Comparison of ENCODE assay signal across 13 cellular contexts in the genomic region with DNA sequence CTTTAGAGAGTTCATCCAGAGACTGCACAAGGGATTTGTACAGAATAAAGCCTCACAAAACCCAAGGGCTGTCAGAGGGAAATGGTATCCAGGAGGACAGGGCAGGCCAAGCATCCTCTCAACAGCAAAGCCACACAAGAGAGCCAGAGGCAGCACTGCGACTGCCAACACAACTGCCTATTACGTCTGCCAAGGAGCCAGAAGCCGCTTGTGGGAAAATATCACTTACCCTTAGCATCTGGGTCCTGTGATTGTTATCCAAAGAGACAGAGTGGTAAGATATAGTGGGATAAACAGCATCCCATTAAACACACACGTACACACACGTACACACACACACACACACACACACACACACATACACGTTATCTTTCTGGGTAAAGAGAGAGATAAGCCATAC.
DNase-seq lines count a peak whose midpoint lies in the region; TF ChIP-seq lines count a peak whose summit lies in the region.
"Had no signal": no experiment of that assay in that cellular context is flagged by ENCODE, and none has a peak within 500 bp of the region (broad histone marks: within the 10 kb centered on the region; RNA-seq: fewer than 3 reads in every experiment).

No MANE protein-coding gene starts in this region.

- H3K27me3 ChIP-seq in layer of hippocampus (ENCODE audit: control insufficient read depth, insufficient read depth, low read length) (no peaks in the 10 kb centered on the region), thyroid gland (no peaks in the 10 kb centered on the region)
- H3K27me3 ChIP-seq: foreskin keratinocyte, upper lobe of right lung had no signal

- DNase-seq in NCI-H82 (lab: John Stamatoyannopoulos, UW): peak; percentile 37
- DNase-seq in NCI-H82 treated with DMSO at 0.1 percent for 48 hours (lab: John Stamatoyannopoulos, UW; ENCODE audit: unreplicated experiment): no peak
- DNase-seq in anterior cingulate cortex (lab: John Stamatoyannopoulos, UW): peak in 42 of 58 donors; percentile 1 to 77 (median 24)
- DNase-seq in thyroid gland: peak; percentile 5 to 33
- DNase-seq in HCEC 1CT: no peak
- DNase-seq in RKO (ENCODE audit: low spot score): no peak
- DNase-seq in SIG-M5 treated with dmso at 0.1 percent for 504 hours (lab: John Stamatoyannopoulos, UW; ENCODE audit: unreplicated experiment): no peak
- DNase-seq: foreskin keratinocyte; NCI-H345; RPMI8226; stimulated activated CD4-positive, alpha-beta T cell treated with anti-CD3 and anti-CD28 coated beads, Interleukin-15, amount 100 ng/mL, for 24 hours; upper lobe of right lung had no signal

- no peak overlapping the region for H3K4me3 ChIP-seq in thyroid gland (replicated peaks in 1 of 3)
- H3K4me3 ChIP-seq: upper lobe of right lung had no signal

- 78 to 85% methylated on average over 6 of the region's 6 CpGs for WGBS in thyroid gland, 2 donors

- no peaks in the 10 kb centered on the region for H3K36me3 ChIP-seq in thyroid gland
- H3K36me3 ChIP-seq: upper lobe of right lung had no signal

- H3K4me1 ChIP-seq in thyroid gland: peaks cover 0 to 7% of the 10 kb centered on the region in 2 donors
- H3K4me1 ChIP-seq: foreskin keratinocyte had no signal

- peak overlapping the region; percentile 35 for H3K27ac ChIP-seq in layer of hippocampus (ENCODE audit: low read depth, low read length)
- H3K27ac ChIP-seq in thyroid gland: no peak overlapping the region
- H3K27ac ChIP-seq: foreskin keratinocyte, upper lobe of right lung had no signal

- TF ChIP-seq CTCF in thyroid gland (IDR thresholded peaks at IDR 0.05): no peak

- no peaks in the 10 kb centered on the region for H3K9me3 ChIP-seq in thyroid gland
- H3K9me3 ChIP-seq: upper lobe of right lung had no signal

- TF ChIP-seq POLR2A in thyroid gland (IDR thresholded peaks at IDR 0.05): no peak

- intact Hi-C loops in thyroid gland (cut with DNase I): no loop called here

Comparison
In these comparisons a context has a peak if more than half of its experiments do, and no peak if none do; other contexts are left out.
1. DNase-seq: peak in NCI-H82 (single experiment), anterior cingulate cortex (42 of 58) and thyroid gland (2 of 2); none in NCI-H82 treated with DMSO at 0.1 percent for 48 hours (single experiment), HCEC 1CT (single experiment), RKO (single experiment) and SIG-M5 treated with dmso at 0.1 percent for 504 hours (single experiment).